11 cellular contexts compared by ENCODE assay signal in the genomic region with DNA sequence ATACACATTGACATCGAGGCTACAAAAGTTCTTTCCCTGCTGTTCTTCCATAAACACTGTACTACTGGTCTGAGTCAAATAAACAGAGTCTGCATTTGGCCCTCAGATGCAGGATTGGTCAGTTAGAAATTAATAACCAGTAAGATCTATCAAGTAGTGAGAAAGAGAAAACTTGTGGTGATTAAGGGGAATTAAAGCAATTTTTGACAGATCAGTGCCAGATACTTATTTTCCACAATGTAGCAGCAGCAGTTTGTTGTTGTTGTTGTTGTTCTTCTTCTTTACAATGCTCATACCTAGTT.
DNase-seq lines count a peak whose midpoint lies in the region; ATAC-seq, FAIRE-seq and TF ChIP-seq lines count a peak whose summit lies in the region.
"Had no signal": no experiment of that assay in that cellular context is flagged by ENCODE, and none has a peak within 500 bp of the region (broad histone marks: within the 10 kb centered on the region; RNA-seq: fewer than 3 reads in every experiment).

No MANE protein-coding gene starts in this region.

- POLR2A ChIA-PET in A549 (lab: Yijun Ruan, JAX) (no interaction called here), activated B cell treated with CpG ODN at 0.5 μM for 24 hours (lab: Charles Lee) (no interaction called here)

- H2BK5ac ChIP-seq in mesenchymal stem cell (ENCODE audit: low read depth, low read length, poor library complexity, severe bottlenecking) = no peak overlapping the region

- H3K27me3 Mint-ChIP-seq in activated B cell treated with CpG ODN at 0.5 μM for 24 hours = no peaks in the 10 kb centered on the region

- no peaks in the 10 kb centered on the region for H3K9me3 Mint-ChIP-seq in activated B cell treated with CpG ODN at 0.5 μM for 24 hours

- peak overlapping the region; percentile 71 for H3K4me3 Mint-ChIP-seq in activated B cell treated with CpG ODN at 0.5 μM for 24 hours

- no peak overlapping the region for H2BK12ac ChIP-seq in mesenchymal stem cell (ENCODE audit: low read length in 2 of 2)

- 0% methylated on average over 1 of the region's 1 CpG for WGBS in A549 (ENCODE audit: missing lambda C conversion rate)
- 78% methylated on average over 1 of the region's 1 CpG for WGBS in mesenchymal stem cell

- no peak overlapping the region for H3K27ac Mint-ChIP-seq in activated B cell treated with CpG ODN at 0.5 μM for 24 hours

- no peak overlapping the region for H2BK15ac ChIP-seq in mesenchymal stem cell (ENCODE audit: low read depth, poor library complexity, severe bottlenecking)

- TF ChIP-seq RAD21 in A549 (conservative IDR thresholded peaks at IDR 0.05 in 1 of 2, IDR thresholded peaks at IDR 0.05 in 1 of 2) = no peak

- peak overlapping the region; percentile 54; the same call in 2 of the 3 replicates for H3K4me2 ChIP-seq in A549
- H3K4me2 ChIP-seq in mesenchymal stem cell (ENCODE audit: low read length, poor library complexity, severe bottlenecking) = peak overlapping the region; percentile 75

- no peak for FAIRE-seq in A549 (lab: Jason Lieb, UNC)
- FAIRE-seq in D721Med (lab: Jason Lieb, UNC) = no peak

- no peaks in the 10 kb centered on the region for H3K9me3 ChIP-seq in A549
- no peaks in the 10 kb centered on the region for H3K9me3 ChIP-seq in mesenchymal stem cell (ENCODE audit: control insufficient read depth, low read length)
- no peaks in the 10 kb centered on the region for H3K9me3 ChIP-seq in MG63

- H2AK5ac ChIP-seq in mesenchymal stem cell (ENCODE audit: low read length, severe bottlenecking) = no peak overlapping the region

- no peak overlapping the region for H3K4ac ChIP-seq in mesenchymal stem cell (ENCODE audit: low read depth in 1 of 2, low read length in 2 of 2)

- intact Hi-C loops in activated B cell treated with CpG ODN at 0.5 μM for 24 hours (cut with micrococcal nuclease) = loop anchor here (1.0 to 5.0 kb wide), 3 partner anchors 9 to 41 kb away; no protein-coding TSS in a partner anchor

- H3K4me1 ChIP-seq in A549 (no peaks in the 10 kb centered on the region), mesenchymal stem cell (ENCODE audit: control insufficient read depth, insufficient read depth, low read depth, low read length) (no peaks in the 10 kb centered on the region)

- H3K4me1 Mint-ChIP-seq in activated B cell treated with CpG ODN at 0.5 μM for 24 hours = peaks cover 26% of the 10 kb centered on the region

- H3K14ac ChIP-seq in mesenchymal stem cell (ENCODE audit: low read length in 2 of 2) = no peak overlapping the region

- CTCF ChIA-PET in A549 (lab: Yijun Ruan, JAX) (interaction anchor here (1.1 kb wide), 1 partner anchor 87 kb away, joined by 3 read pairs; no protein-coding TSS in a partner anchor), activated B cell treated with CpG ODN at 0.5 μM for 24 hours (lab: Charles Lee) (interaction anchor here (0.9 kb wide), 1 partner anchor 87 kb away, joined by 3 read pairs; no protein-coding TSS in a partner anchor)

- no peak overlapping the region for H4K8ac ChIP-seq in mesenchymal stem cell (ENCODE audit: low read length)

- no peak overlapping the region for H3K4me3 ChIP-seq in A549
- H3K4me3 ChIP-seq in mesenchymal stem cell (ENCODE audit: insufficient read depth in 1 of 2, low read depth in 1 of 2, low read length in 2 of 2) = peak overlapping the region in 1 of 2 experiments; percentile 72
- H3K4me3 ChIP-seq in MG63 = no peak overlapping the region

- TF ChIP-seq POLR2A in A549 (IDR thresholded peaks at IDR 0.05; ENCODE audit: low read length) = no peak

- no peak overlapping the region for H4K91ac ChIP-seq in mesenchymal stem cell (ENCODE audit: low read length)

- H3K23ac ChIP-seq in mesenchymal stem cell (ENCODE audit: low read length in 2 of 2) = no peak overlapping the region

- no peaks in the 10 kb centered on the region for H3K36me3 ChIP-seq in mesenchymal stem cell (ENCODE audit: control insufficient read depth in 1 of 2, insufficient read depth in 2 of 2, low read depth in 1 of 2, low read length in 2 of 2)
- no peaks in the 10 kb centered on the region for H3K36me3 ChIP-seq in MG63
- H3K36me3 ChIP-seq: brain microvascular endothelial cell had no signal

- DNase-seq in A549 (ENCODE audit: low read depth in 1 of 2, low spot score in 1 of 2) (no peak), activated B cell treated with CpG ODN at 0.5 μM for 24 hours (no peak), mesenchymal stem cell (no peak), D721Med (ENCODE audit: insufficient read length, low spot score) (no peak), amygdala (lab: John Stamatoyannopoulos, UW) (no peak), NCI-H128 (lab: John Stamatoyannopoulos, UW; ENCODE audit: unreplicated experiment) (no peak), MG63 (no peak)
- DNase-seq: NCI-H2081 had no signal

- no peak for TF ChIP-seq EP300 in A549 (IDR thresholded peaks at IDR 0.05)

- peak overlapping the region; percentile 84 for H3K9ac ChIP-seq in mesenchymal stem cell (ENCODE audit: low read length)

- no peaks in the 10 kb centered on the region for H3K27me3 ChIP-seq in mesenchymal stem cell (ENCODE audit: control insufficient read depth in 1 of 2, insufficient read depth in 1 of 2, low read length in 2 of 2)
- no peaks in the 10 kb centered on the region for H3K27me3 ChIP-seq in MG63
- H3K27me3 ChIP-seq: brain microvascular endothelial cell had no signal

- H2BK120ac ChIP-seq in mesenchymal stem cell (ENCODE audit: low read depth, low read length) = no peak overlapping the region

- no peaks in the 10 kb centered on the region for H3K36me3 Mint-ChIP-seq in activated B cell treated with CpG ODN at 0.5 μM for 24 hours (ENCODE audit: low read depth)

- H2AFZ ChIP-seq in mesenchymal stem cell (ENCODE audit: low read depth, low read length) = no peak overlapping the region

- H3K79me1 ChIP-seq in mesenchymal stem cell (replicated peaks; ENCODE audit: low read length, poor library complexity, severe bottlenecking) = no peaks in the 10 kb centered on the region

- H3K27ac ChIP-seq in A549 (no peak overlapping the region), mesenchymal stem cell (ENCODE audit: low read length, poor library complexity, severe bottlenecking) (no peak overlapping the region)
- H3K27ac ChIP-seq: brain microvascular endothelial cell, C4-2B had no signal

- TF ChIP-seq CTCF in A549 (IDR thresholded peaks at IDR 0.05) (no peak), activated B cell treated with CpG ODN at 0.5 μM for 24 hours (IDR thresholded peaks at IDR 0.05) (no peak), D721Med (IDR thresholded peaks at IDR 0.05; ENCODE audit: insufficient read depth, missing control alignments) (no peak)

- no peak overlapping the region for H3K18ac ChIP-seq in mesenchymal stem cell (ENCODE audit: low read depth in 1 of 2, low read length in 2 of 2)

- ATAC-seq in A549 (no peak), GM19395 (IDR thresholded peaks at IDR 0.05; ENCODE audit: unreplicated experiment) (peak; percentile 32), activated B cell treated with CpG ODN at 0.5 μM for 24 hours (ENCODE audit: low read depth) (no peak)

TF ChIP-seq in A549, 52 proteins besides CTCF, POLR2A, EP300 and RAD21:
- TF ChIP-seq HEYL (CRISPR knock-in tag; IDR thresholded peaks at IDR 0.05) = no peak
- no peak for TF ChIP-seq FOXS1 (CRISPR knock-in tag; IDR thresholded peaks at IDR 0.05)
- TF ChIP-seq JUN (IDR thresholded peaks at IDR 0.05) = no peak
- no peak for TF ChIP-seq CHD2 (IDR thresholded peaks at IDR 0.05; ENCODE audit: low read length, partially characterized antibody)
- TF ChIP-seq ZC3H11A (IDR thresholded peaks at IDR 0.05) = no peak
- TF ChIP-seq, protein P1, sequence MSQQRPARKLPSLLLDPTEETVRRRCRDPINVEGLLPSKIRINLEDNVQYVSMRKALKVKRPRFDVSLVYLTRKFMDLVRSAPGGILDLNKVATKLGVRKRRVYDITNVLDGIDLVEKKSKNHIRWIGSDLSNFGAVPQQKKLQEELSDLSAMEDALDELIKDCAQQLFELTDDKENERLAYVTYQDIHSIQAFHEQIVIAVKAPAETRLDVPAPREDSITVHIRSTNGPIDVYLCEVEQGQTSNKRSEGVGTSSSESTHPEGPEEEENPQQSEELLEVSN (IDR thresholded peaks at IDR 0.05; ENCODE audit: borderline replicate concordance, low read depth) = no peak
- TF ChIP-seq CBX2 (IDR thresholded peaks at IDR 0.05; ENCODE audit: borderline replicate concordance, low read depth) = no peak
- TF ChIP-seq FOSL2 (IDR thresholded peaks at IDR 0.05) = no peak
- no peak for TF ChIP-seq FOSL2 (CRISPR knock-in tag; IDR thresholded peaks at IDR 0.05)
- no peak for TF ChIP-seq HOXB13 (CRISPR knock-in tag; IDR thresholded peaks at IDR 0.05; ENCODE audit: low read depth)
- TF ChIP-seq, protein P2, sequence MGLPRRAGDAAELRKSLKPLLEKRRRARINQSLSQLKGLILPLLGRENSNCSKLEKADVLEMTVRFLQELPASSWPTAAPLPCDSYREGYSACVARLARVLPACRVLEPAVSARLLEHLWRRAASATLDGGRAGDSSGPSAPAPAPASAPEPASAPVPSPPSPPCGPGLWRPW (IDR thresholded peaks at IDR 0.05) = no peak
TF ChIP-seq in A549: peak in this region for 0.
